In the genomic region with DNA sequence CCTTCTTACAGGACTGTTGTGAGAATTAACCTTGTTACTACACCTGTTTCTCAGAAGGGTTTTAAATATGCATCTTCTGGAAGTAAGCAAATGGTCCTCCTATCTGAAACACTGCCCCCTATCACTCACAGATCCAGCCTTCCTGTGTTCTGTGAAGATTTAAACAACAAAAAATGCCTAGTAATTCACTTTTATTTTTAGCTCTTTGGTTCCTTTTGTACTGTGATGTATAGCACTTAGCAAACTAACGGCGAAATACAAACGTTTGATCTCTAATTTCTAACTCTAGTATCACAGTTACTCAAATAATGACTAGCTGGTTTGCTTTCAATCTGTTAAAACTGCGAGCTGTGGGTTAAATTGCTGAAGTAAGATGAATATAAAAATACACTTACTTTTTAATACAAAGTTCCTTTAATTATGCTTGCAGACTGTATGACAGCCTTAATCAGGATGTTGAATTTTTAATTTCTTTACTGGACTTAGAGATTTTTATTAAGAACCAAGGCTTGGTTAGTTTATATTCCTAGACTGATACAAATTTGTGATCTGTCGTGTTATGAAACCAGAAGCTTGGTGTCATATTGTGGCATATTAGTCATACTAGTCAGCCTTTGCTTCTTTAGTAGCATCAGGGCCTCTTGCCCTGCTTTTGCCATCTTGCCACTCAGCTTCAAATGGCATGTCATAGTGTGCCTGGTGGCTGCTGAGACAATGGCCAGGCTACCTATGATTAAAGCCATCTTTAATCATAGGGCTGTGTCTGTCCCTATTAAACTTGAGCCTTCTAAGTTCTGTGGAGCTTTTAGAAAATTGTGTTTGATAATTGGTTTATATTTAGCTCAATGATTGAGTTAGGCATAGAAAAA, we compare ENCODE assay signal across 8 cellular contexts. TPM values are rescaled to one million over a fixed set of nuclear protein-coding genes. Genes with fewer than 3 reads are reported as not detected.
DNase-seq lines count a peak whose midpoint lies in the region; ATAC-seq, FAIRE-seq and TF ChIP-seq lines count a peak whose summit lies in the region.

No MANE protein-coding gene starts in this region.

- H3K9me3 Mint-ChIP-seq in nephron: no peaks in the 10 kb centered on the region

- CTCF ChIA-PET in K562 (lab: Yijun Ruan, JAX; ENCODE audit: low intra/inter-chr PET ratio): no interaction called here

- H4K20me1 ChIP-seq in K562 (replicated peaks; ENCODE audit: control insufficient read depth, insufficient read depth, low read length): peaks cover 5% of the 10 kb centered on the region; the same call in 1 of the 2 replicates

- TF ChIP-seq CTCF in K562 (IDR thresholded peaks at IDR 0.05 in 2 of 3, conservative IDR thresholded peaks at IDR 0.05 in 1 of 3; ENCODE audit: insufficient read depth in 2 of 3, low read depth in 1 of 3, low read length in 3 of 3) (peak in 1 of 3 experiments; percentile 39; a peak in 3 of 6 replicates), nephron (IDR thresholded peaks at IDR 0.05; ENCODE audit: unreplicated experiment in 3 of 3) (peak; percentile 30 to 31 (median 30))

- H3K27me3 Mint-ChIP-seq in nephron (ENCODE audit: low read depth): no peaks in the 10 kb centered on the region

- intact Hi-C loops in K562 (cut with micrococcal nuclease): no loop called here

- no peak overlapping the region for H3K27ac Mint-ChIP-seq in nephron

- H3K36me3 Mint-ChIP-seq in nephron (ENCODE audit: low read depth): peaks cover 42% of the 10 kb centered on the region

- H3K4me3 Mint-ChIP-seq in nephron: no peak overlapping the region

- no TSS peak for BruUV-seq in K562 (replicated peaks; lab: Mats Ljungman, UMichigan)

- H3K79me2 ChIP-seq in K562 (ENCODE audit: control insufficient read depth, insufficient read depth, low read length): peaks cover 98% of the 10 kb centered on the region

- WGBS in K562 (ENCODE audit: insufficient coverage, low coverage, missing lambda C conversion rate): 74% methylated on average over 5 of the region's 5 CpGs

- TF ChIP-seq POLR2A in K562 (conservative IDR thresholded peaks at IDR 0.05): no peak

- peaks cover 14% of the 10 kb centered on the region for H3K4me1 Mint-ChIP-seq in nephron

- H3K4me1 ChIP-seq in K562 (replicated peaks in 1 of 2; ENCODE audit: control insufficient read depth in 2 of 2, insufficient read depth in 2 of 2, low read length in 2 of 2): peaks cover 0 to 16% of the 10 kb centered on the region in 2 experiments; a peak in 3 of 5 replicates

- no peak overlapping the region for H3K27ac ChIP-seq in K562 (ENCODE audit: extremely low read depth, low read depth, low read length)

- no peak overlapping the region for H2AFZ ChIP-seq in K562 (ENCODE audit: low read depth, low read length)

- no peak for TF ChIP-seq RAD21 in K562 (CRISPR knock-in tag; conservative IDR thresholded peaks at IDR 0.05 in 1 of 2, IDR thresholded peaks at IDR 0.05 in 1 of 2)

- H3K36me3 ChIP-seq in K562 (ENCODE audit: control insufficient read depth, insufficient read depth, low read length): peaks cover 74% of the 10 kb centered on the region

- FAIRE-seq in K562 (lab: Jason Lieb, UNC): no peak

- no peak overlapping the region for H3K9ac ChIP-seq in K562 (ENCODE audit: insufficient read depth in 1 of 2, low read depth in 2 of 2, low read length in 2 of 2)

- H3K9me1 ChIP-seq in K562 (ENCODE audit: control insufficient read depth, insufficient read depth, low read length): no peaks in the 10 kb centered on the region

- H3K4me2 ChIP-seq in K562 (ENCODE audit: insufficient read depth, low read length): no peak overlapping the region

- in situ Hi-C loops in K562 (cut with MboI): no loop called here

- no peaks in the 10 kb centered on the region for H3K9me3 ChIP-seq in K562 (replicated peaks; ENCODE audit: control insufficient read depth, insufficient read depth, low read depth, low read length)

- H3K27me3 ChIP-seq in K562 (ENCODE audit: control insufficient read depth in 2 of 2, insufficient read depth in 2 of 2, low read length in 2 of 2): no peaks in the 10 kb centered on the region

- no peak overlapping the region for H3K4me3 ChIP-seq in K562

- ATAC-seq in GM21528 (IDR thresholded peaks at IDR 0.05; ENCODE audit: low FRiP score, unreplicated experiment): peak; percentile 80
- peak; percentile 48 for ATAC-seq in K562
- ATAC-seq in GM19467 (IDR thresholded peaks at IDR 0.05; ENCODE audit: unreplicated experiment): no peak

- POLR2A ChIA-PET in K562 (lab: Yijun Ruan, JAX): interaction anchor here (0.5 to 3.3 kb wide), 7 partner anchors 9 to 211 kb away, joined by 3 to 26 read pairs (median 3); partner anchors contain the start of gene EIF3J

- DNase-seq in GM03348 (ENCODE audit: low spot score) (peak; percentile 50), NCI-H2227 treated with DMSO at 0.1 percent for 48 hours (lab: John Stamatoyannopoulos, UW) (peak; percentile 44), K562 (ENCODE audit: extremely low read depth in 1 of 4, low spot score in 3 of 4) (no peak), NCI-H1105 (lab: John Stamatoyannopoulos, UW) (no peak), NCI-H1105 treated with DMSO at 0.1 percent for 48 hours (lab: John Stamatoyannopoulos, UW) (no peak)

- TF ChIP-seq EP300 in K562 (IDR thresholded peaks at IDR 0.05; ENCODE audit: low read length): no peak

TF ChIP-seq in K562, 482 proteins besides CTCF, POLR2A, EP300 and RAD21 (continues in another document):
- no peak for TF ChIP-seq JUN (IDR thresholded peaks at IDR 0.05; ENCODE audit: borderline replicate concordance, low read depth, low read length)
- no peak for TF ChIP-seq JUN (CRISPR knock-in tag; IDR thresholded peaks at IDR 0.05; ENCODE audit: borderline replicate concordance)
- TF ChIP-seq ZFP1 (CRISPR knock-in tag; IDR thresholded peaks at IDR 0.05): no peak
- TF ChIP-seq TCFL5 (CRISPR knock-in tag; conservative IDR thresholded peaks at IDR 0.05): no peak
- no peak for TF ChIP-seq GATAD2B (IDR thresholded peaks at IDR 0.05; ENCODE audit: borderline replicate concordance)
- TF ChIP-seq PHF8 (IDR thresholded peaks at IDR 0.05; ENCODE audit: borderline replicate concordance, low read length): no peak
- TF ChIP-seq, protein P1, sequence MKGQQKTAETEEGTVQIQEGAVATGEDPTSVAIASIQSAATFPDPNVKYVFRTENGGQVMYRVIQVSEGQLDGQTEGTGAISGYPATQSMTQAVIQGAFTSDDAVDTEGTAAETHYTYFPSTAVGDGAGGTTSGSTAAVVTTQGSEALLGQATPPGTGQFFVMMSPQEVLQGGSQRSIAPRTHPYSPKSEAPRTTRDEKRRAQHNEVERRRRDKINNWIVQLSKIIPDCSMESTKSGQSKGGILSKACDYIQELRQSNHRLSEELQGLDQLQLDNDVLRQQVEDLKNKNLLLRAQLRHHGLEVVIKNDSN (CRISPR knock-in tag; IDR thresholded peaks at IDR 0.05): no peak
- no peak for TF ChIP-seq RFX7 (CRISPR knock-in tag; IDR thresholded peaks at IDR 0.05)
- no peak for TF ChIP-seq ETS2 (tag; IDR thresholded peaks at IDR 0.05; ENCODE audit: borderline replicate concordance, poor library complexity, severe bottlenecking)

RNA-seq across cellular contexts. Expression of gene EIF3J, which starts 9.2 kb away (rescaled TPM):
- 59.3 and 164 TPM in 2 replicates for total RNA-seq in K562 (2011; cell fraction: chromatin; rRNA removed; ENCODE audit: low replicate concordance)
- total RNA-seq in K562 (2011; cell fraction: nucleolus; rRNA removed): 30.7 and 36.6 TPM in 2 replicates
- total RNA-seq in K562 (2011; cell fraction: nucleoplasm; rRNA removed): 61.7 and 80.6 TPM in 2 replicates
- 80.7 and 85.0 TPM in 2 replicates for total RNA-seq in K562 (2014; rRNA removed)
- total RNA-seq in K562 (2014; rRNA removed; fragmentation: Illumina TruSeq; extraction: Trizol): 151 and 171 TPM in 2 replicates
- total RNA-seq in K562 (2015; rRNA removed; fragmentation: Illumina TruSeq; extraction: Trizol): 146 and 164 TPM in 2 replicates
- total RNA-seq in K562 (2021): 150 and 153 TPM in 2 replicates
- 152 and 217 TPM in 2 replicates for polyA plus RNA-seq in K562 (2011; rRNA removed)
- polyA plus RNA-seq in K562 (2011; cell fraction: cytosol; rRNA removed): 38.7 and 77.9 TPM in 2 replicates
- 25.5 and 42.4 TPM in 2 replicates for polyA plus RNA-seq in K562 (2011; cell fraction: nucleus; rRNA removed)
- polyA plus RNA-seq in K562 (2012): 150 and 152 TPM in 2 replicates
- 192 and 215 TPM in 2 replicates for polyA plus RNA-seq in K562 (2014; fragmentation: Illumina TruSeq; extraction: Trizol)
- 10 to 100 TPM; 44.2 to 48.4 TPM for polyA plus RNA-seq in K562 (2014; fragmentation: Nextera tagmentation; extraction: Ambion mirVana)
- 111 and 150 TPM in 2 replicates for polyA plus RNA-seq in K562 (2014; rRNA removed)
- 184 and 187 TPM in 2 replicates for polyA minus RNA-seq in K562 (2011; rRNA and poly(A)+ RNA removed)
- polyA minus RNA-seq in K562 (2011; cell fraction: cytosol; rRNA and poly(A)+ RNA removed): 46.2 and 66.9 TPM in 2 replicates
- polyA minus RNA-seq in K562 (2011; cell fraction: nucleus; rRNA and poly(A)+ RNA removed): 17.0 and 31.5 TPM in 2 replicates

Comparison
In these comparisons a context has a peak if more than half of its experiments do, and no peak if none do; other contexts are left out.
1. DNase-seq: peak in GM03348 (single experiment) and NCI-H2227 treated with DMSO at 0.1 percent for 48 hours (single experiment); none in K562 (0 of 4), NCI-H1105 (single experiment) and NCI-H1105 treated with DMSO at 0.1 percent for 48 hours (single experiment).